Comparison of ENCODE assay signal across 19 cellular contexts in genomic region chr20:2290486-2290885, GRCh38. TPM values are rescaled to one million over a fixed set of nuclear protein-coding genes. Genes with fewer than 3 reads are reported as not detected.
DNase-seq lines count a peak whose midpoint lies in the region; TF ChIP-seq lines count a peak whose summit lies in the region.
"Had no signal": no experiment of that assay in that cellular context is flagged by ENCODE, and none has a peak within 500 bp of the region (broad histone marks: within the 10 kb centered on the region; RNA-seq: fewer than 3 reads in every experiment).

No MANE protein-coding gene starts in this region.

- H3K9me3 ChIP-seq in breast epithelium (no peaks in the 10 kb centered on the region), endodermal cell (ENCODE audit: control insufficient read depth, low read length) (no peaks in the 10 kb centered on the region)

- CTCF ChIA-PET in MCF 10A (lab: Yijun Ruan, JAX) = interaction anchor here (1.0 to 4.7 kb wide), 2 partner anchors 53 to 62 kb away, joined by 3 to 26 read pairs; no protein-coding TSS in a partner anchor

- 95 to 100% methylated on average over 3 to 5 of the region's 5 CpGs for WGBS in endodermal cell (ENCODE audit: insufficient coverage in 1 of 2, insufficient read length in 1 of 2), 2 experiments

- H3K4me1 Mint-ChIP-seq in MCF 10A (ENCODE audit: insufficient read depth, unreplicated experiment) = peaks cover 7% of the 10 kb centered on the region
- H3K4me1 Mint-ChIP-seq in endodermal cell = peaks cover 7% of the 10 kb centered on the region
- no peaks in the 10 kb centered on the region for H3K4me1 Mint-ChIP-seq in osteocyte (ENCODE audit: unreplicated experiment)
- peaks cover 29% of the 10 kb centered on the region for H3K4me1 Mint-ChIP-seq in mesothelial cell of epicardium

- H3K4me1 ChIP-seq in breast epithelium (no peaks in the 10 kb centered on the region), endodermal cell (ENCODE audit: control insufficient read depth, insufficient read depth, low read length) (no peaks in the 10 kb centered on the region)

- no peaks in the 10 kb centered on the region for H3K9me3 Mint-ChIP-seq in MCF 10A (ENCODE audit: unreplicated experiment)
- H3K9me3 Mint-ChIP-seq in endodermal cell = no peaks in the 10 kb centered on the region
- H3K9me3 Mint-ChIP-seq in osteocyte (ENCODE audit: unreplicated experiment) = no peaks in the 10 kb centered on the region
- no peaks in the 10 kb centered on the region for H3K9me3 Mint-ChIP-seq in mesothelial cell of epicardium
- H3K9me3 Mint-ChIP-seq: CD8-positive, alpha-beta T cell; H9; IgD-negative memory B cell had no signal

- H3K27ac ChIP-seq in breast epithelium = no peak overlapping the region
- no peak overlapping the region for H3K27ac ChIP-seq in endodermal cell (ENCODE audit: low read depth, low read length)
- H3K27ac ChIP-seq: C4-2B had no signal

- TF ChIP-seq CTCF in MCF 10A (IDR thresholded peaks at IDR 0.05; ENCODE audit: unreplicated experiment) (no peak), breast epithelium (IDR thresholded peaks at IDR 0.05) (no peak), endodermal cell (conservative IDR thresholded peaks at IDR 0.05) (no peak), osteocyte (IDR thresholded peaks at IDR 0.05) (no peak), mesothelial cell of epicardium (IDR thresholded peaks at IDR 0.05; ENCODE audit: unreplicated experiment) (no peak)

- intact Hi-C loops in MCF 10A (cut with micrococcal nuclease) = no loop called here
- intact Hi-C loops in breast epithelium (cut with DNase I; ENCODE audit: low total_unique reads) = no loop called here

- no peak overlapping the region for H3K9ac ChIP-seq in endodermal cell (ENCODE audit: extremely low read depth, low read length, poor library complexity, severe bottlenecking)

- no peaks in the 10 kb centered on the region for H3K27me3 Mint-ChIP-seq in MCF 10A (ENCODE audit: insufficient read depth, unreplicated experiment)
- peaks cover 3% of the 10 kb centered on the region for H3K27me3 Mint-ChIP-seq in endodermal cell (ENCODE audit: insufficient read depth)
- peaks cover 2% of the 10 kb centered on the region for H3K27me3 Mint-ChIP-seq in osteocyte (ENCODE audit: unreplicated experiment)
- peaks cover 2% of the 10 kb centered on the region for H3K27me3 Mint-ChIP-seq in mesothelial cell of epicardium (ENCODE audit: low read depth)
- H3K27me3 Mint-ChIP-seq: IgD-negative memory B cell had no signal

- H3K36me3 ChIP-seq in breast epithelium = no peaks in the 10 kb centered on the region
- H3K36me3 ChIP-seq in endodermal cell (ENCODE audit: control insufficient read depth, insufficient read depth, low read length) = no peaks in the 10 kb centered on the region

- H3K27me3 ChIP-seq in breast epithelium (no peaks in the 10 kb centered on the region), endodermal cell (ENCODE audit: control insufficient read depth, insufficient read depth, low read length, poor library complexity, severe bottlenecking) (no peaks in the 10 kb centered on the region)

- H3K36me3 Mint-ChIP-seq in MCF 10A (ENCODE audit: insufficient read depth, unreplicated experiment) = no peaks in the 10 kb centered on the region
- no peaks in the 10 kb centered on the region for H3K36me3 Mint-ChIP-seq in endodermal cell (ENCODE audit: low read depth)
- H3K36me3 Mint-ChIP-seq in osteocyte (ENCODE audit: unreplicated experiment) = no peaks in the 10 kb centered on the region
- H3K36me3 Mint-ChIP-seq in mesothelial cell of epicardium = no peaks in the 10 kb centered on the region
- H3K36me3 Mint-ChIP-seq: CD8-positive, alpha-beta T cell; IgD-negative memory B cell had no signal

- no peak overlapping the region for H3K4me3 Mint-ChIP-seq in MCF 10A (ENCODE audit: unreplicated experiment)
- H3K4me3 Mint-ChIP-seq in endodermal cell = no peak overlapping the region
- H3K4me3 Mint-ChIP-seq in osteocyte (ENCODE audit: unreplicated experiment) = no peak overlapping the region
- H3K4me3 Mint-ChIP-seq in mesothelial cell of epicardium = no peak overlapping the region
- H3K4me3 Mint-ChIP-seq: CD8-positive, alpha-beta T cell; H9 had no signal

- TF ChIP-seq POLR2A in breast epithelium (IDR thresholded peaks at IDR 0.05) = no peak

- BruUV-seq in MCF 10A (replicated peaks; lab: Mats Ljungman, UMichigan) = no TSS peak

- peak overlapping the region; percentile 51 for H3K27ac Mint-ChIP-seq in MCF 10A (ENCODE audit: low read depth, unreplicated experiment)
- no peak overlapping the region for H3K27ac Mint-ChIP-seq in endodermal cell
- H3K27ac Mint-ChIP-seq in osteocyte (ENCODE audit: unreplicated experiment) = no peak overlapping the region
- no peak overlapping the region for H3K27ac Mint-ChIP-seq in mesothelial cell of epicardium
- H3K27ac Mint-ChIP-seq: CD8-positive, alpha-beta T cell; H9; IgD-negative memory B cell had no signal

- DNase-seq in MCF 10A (ENCODE audit: unreplicated experiment) = no peak
- DNase-seq in breast epithelium (ENCODE audit: low spot score in 2 of 2) = no peak
- peak; percentile 21 for DNase-seq in endodermal cell
- DNase-seq in osteocyte (ENCODE audit: extremely low spot score, unreplicated experiment) = peak; percentile 68
- no peak for DNase-seq in A172 (ENCODE audit: low spot score)
- no peak for DNase-seq in mesothelial cell of epicardium (ENCODE audit: low spot score in 2 of 2, unreplicated experiment in 2 of 2)
- no peak for DNase-seq in HPDE6-E6E7 (ENCODE audit: extremely low spot score)
- DNase-seq: 8988T; ACHN; CD8-positive, alpha-beta T cell; COR-L47; DMS153; DMS79 treated with DMSO at 0.1 percent for 48 hours; EL; GOT3; H9 had no signal

- no peak overlapping the region for H3K4me3 ChIP-seq in breast epithelium
- no peak overlapping the region for H3K4me3 ChIP-seq in endodermal cell (ENCODE audit: low read length)

- POLR2A ChIA-PET in MCF 10A (lab: Yijun Ruan, JAX) = no interaction called here

RNA-seq across cellular contexts. Expression of gene TGM3, which starts 5.3 kb away (rescaled TPM):
- total RNA-seq in MCF 10A (2022) (not detected in 2 replicates), breast epithelium (not detected), endodermal cell (under 1 TPM; 0.29 to 0.38 TPM), osteocyte (not detected in 2 replicates), mesothelial cell of epicardium (0.11 to 0.24 TPM (median 0.13 TPM) in 3 replicates)
- not detected for polyA plus RNA-seq in endodermal cell (2013, experiment 1 of 2)
- 0.21 TPM for polyA plus RNA-seq in endodermal cell (2013, experiment 2 of 2)
- total RNA-seq in A172 (2014; rRNA removed; shearing (Covaris generic)) = 0.53 TPM in 1 of 2 replicates, not detected in the other
- total RNA-seq: CD8-positive, alpha-beta T cell; H9; HT1080 had no signal
- polyA plus RNA-seq: IgD-negative memory B cell had no signal

Comparison
In these comparisons a context has a peak if more than half of its experiments do, and no peak if none do; other contexts are left out.
1. DNase-seq: peak in endodermal cell (single experiment) and osteocyte (single experiment); none in MCF 10A (single experiment), breast epithelium (0 of 2), A172 (single experiment), mesothelial cell of epicardium (0 of 2) and HPDE6-E6E7 (single experiment).